Comparison of ENCODE assay signal across 12 cellular contexts in the genomic region with DNA sequence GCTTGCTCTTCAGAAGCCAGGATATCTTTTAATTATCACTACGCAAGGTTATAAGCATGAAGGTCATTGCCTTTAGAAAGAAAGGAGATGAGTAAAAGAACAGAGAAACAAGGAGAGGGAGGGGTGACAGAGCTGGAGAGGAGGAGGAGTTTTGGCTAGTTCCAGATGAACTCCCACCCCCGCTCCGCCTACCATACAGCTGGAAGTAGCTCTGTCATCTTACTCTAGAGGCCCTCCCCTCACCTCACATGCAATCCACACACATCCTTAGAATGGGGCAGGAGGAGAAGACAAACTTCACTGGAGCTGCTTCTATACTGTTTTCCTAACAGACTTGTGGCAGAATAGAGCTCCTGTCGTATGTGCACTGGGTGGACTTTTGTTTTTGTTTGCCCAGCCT.
A peak's percentile ranks its signal among the peaks of the same experiment; 100 is the strongest.
DNase-seq lines count a peak whose midpoint lies in the region; ATAC-seq and TF ChIP-seq lines count a peak whose summit lies in the region.
"Had no signal": no experiment of that assay in that cellular context is flagged by ENCODE, and none has a peak within 500 bp of the region (broad histone marks: within the 10 kb centered on the region; RNA-seq: fewer than 3 reads in every experiment).

No MANE protein-coding gene starts in this region.

- H2AK5ac ChIP-seq in IMR-90 (ENCODE audit: low read depth, low read length): no peak overlapping the region
- no peak overlapping the region for H2AK5ac ChIP-seq in mesendoderm (ENCODE audit: low read length)

- H3K14ac ChIP-seq in IMR-90 (replicated peaks; ENCODE audit: low read depth, low read length): no peak overlapping the region

- ATAC-seq in IMR-90 (ENCODE audit: low read depth) (peak; percentile 88), HG02970 (IDR thresholded peaks at IDR 0.05; ENCODE audit: low FRiP score, unreplicated experiment) (no peak), omental fat pad (ENCODE audit: low FRiP score) (no peak)

- no peaks in the 10 kb centered on the region for H3K27me3 Mint-ChIP-seq in glutamatergic neuron (ENCODE audit: unreplicated experiment)

- 0 out of 2 replicates have a peak, but pooled peaks cover 2% of the 10 kb centered on the region for H3K9me1 ChIP-seq in IMR-90 (ENCODE audit: insufficient read depth, low read length)

- H3K4me2 ChIP-seq in IMR-90 (ENCODE audit: low read depth, low read length): no peak overlapping the region
- no peak overlapping the region for H3K4me2 ChIP-seq in mesendoderm (ENCODE audit: low read length)

- H3K36me3 ChIP-seq in IMR-90 (ENCODE audit: control insufficient read depth, insufficient read depth, low read length) (no peaks in the 10 kb centered on the region), mesendoderm (ENCODE audit: control insufficient read depth, insufficient read depth, low read length) (no peaks in the 10 kb centered on the region)

- no CpG with 5 or more reads among the region's 4 CpGs for WGBS in IMR-90 (ENCODE audit: extremely low coverage in 2 of 2, insufficient read length in 1 of 2), 2 experiments
- WGBS in mesendoderm (ENCODE audit: extremely low coverage, insufficient coverage, low lambda C conversion rate): no CpG with 5 or more reads among the region's 4 CpGs

- no peaks in the 10 kb centered on the region for H3K4me1 Mint-ChIP-seq in glutamatergic neuron (ENCODE audit: low read depth, unreplicated experiment)

- H3K79me1 ChIP-seq in IMR-90 (ENCODE audit: low read depth in 1 of 2, low read length in 2 of 2) (no peaks in the 10 kb centered on the region), mesendoderm (ENCODE audit: low read length) (no peaks in the 10 kb centered on the region)

- H3K27me3 ChIP-seq in IMR-90 (ENCODE audit: control insufficient read depth, insufficient read depth, low read length) (no peaks in the 10 kb centered on the region), mesendoderm (ENCODE audit: insufficient read depth, low read length, poor library complexity) (no peaks in the 10 kb centered on the region)

- H3K4me1 ChIP-seq in IMR-90 (ENCODE audit: control insufficient read depth, insufficient read depth, low read length): no peaks in the 10 kb centered on the region
- no peaks in the 10 kb centered on the region for H3K4me1 ChIP-seq in mesendoderm (ENCODE audit: control insufficient read depth, low read depth, low read length)

- TF ChIP-seq RAD21 in IMR-90 (IDR thresholded peaks at IDR 0.05; ENCODE audit: low read length): no peak

- no TSS peak for BruUV-seq in IMR-90 (replicated peaks; lab: Mats Ljungman, UMichigan)

- H3K4ac ChIP-seq in IMR-90 (ENCODE audit: low read depth, low read length): no peak overlapping the region
- no peak overlapping the region for H3K4ac ChIP-seq in mesendoderm (ENCODE audit: low read depth, low read length)

- H3K23ac ChIP-seq in IMR-90 (ENCODE audit: low read depth, low read length) (no peak overlapping the region), mesendoderm (ENCODE audit: low read length) (no peak overlapping the region)

- H2BK120ac ChIP-seq in IMR-90 (ENCODE audit: low read depth, low read length) (no peak overlapping the region), mesendoderm (ENCODE audit: low read depth, low read length) (no peak overlapping the region)

- H2BK5ac ChIP-seq in IMR-90 (ENCODE audit: low read depth, low read length, poor library complexity, severe bottlenecking) (no peak overlapping the region), mesendoderm (ENCODE audit: low read length) (no peak overlapping the region)

- H3K4me3 ChIP-seq in IMR-90 (ENCODE audit: insufficient read depth, low read depth, low read length) (no peak overlapping the region), epithelial cell of esophagus (ENCODE audit: low read length) (no peak overlapping the region), mesendoderm (ENCODE audit: low read length) (no peak overlapping the region)

- H2BK15ac ChIP-seq in IMR-90 (ENCODE audit: low read depth, low read length): 0 out of 3 replicates have a peak overlapping the region, but pooled peaks have one; percentile 29
- no peak overlapping the region for H2BK15ac ChIP-seq in mesendoderm (replicated peaks; ENCODE audit: low read depth)

- TF ChIP-seq CTCF in IMR-90 (conservative IDR thresholded peaks at IDR 0.05; ENCODE audit: low read depth, low read length): no peak
- no peak for TF ChIP-seq CTCF in epithelial cell of esophagus (IDR thresholded peaks at IDR 0.05; ENCODE audit: insufficient read depth, low read depth, low read length, missing control alignments)
- no peak for TF ChIP-seq CTCF in omental fat pad (IDR thresholded peaks at IDR 0.05)
- TF ChIP-seq CTCF in glutamatergic neuron (IDR thresholded peaks at IDR 0.05; ENCODE audit: partially characterized antibody, unreplicated experiment): no peak

- H4K8ac ChIP-seq in IMR-90 (ENCODE audit: low read depth in 2 of 2, low read length in 2 of 2) (no peak overlapping the region), mesendoderm (ENCODE audit: low read depth, low read length) (no peak overlapping the region)

- in situ Hi-C loops in IMR-90 (cut with MboI; ENCODE audit: low sequenced_read_pairs): no loop called here

- CTCF ChIA-PET in IMR-90 (lab: Yijun Ruan, JAX): interaction anchor here (1.3 to 1.8 kb wide), 2 partner anchors 27 to 34 kb away, joined by 4 read pairs; no protein-coding TSS in a partner anchor

- H4K5ac ChIP-seq in IMR-90 (ENCODE audit: low read depth, low read length) (no peak overlapping the region), mesendoderm (ENCODE audit: low read length) (no peak overlapping the region)

- H3K18ac ChIP-seq in IMR-90 (ENCODE audit: low read depth, low read length): no peak overlapping the region
- H3K18ac ChIP-seq in mesendoderm (ENCODE audit: low read length): no peak overlapping the region

- no peak overlapping the region for H3K27ac ChIP-seq in IMR-90 (ENCODE audit: insufficient read depth, low read length)
- no peak overlapping the region for H3K27ac ChIP-seq in mesendoderm (ENCODE audit: low read depth, low read length)
- H3K27ac ChIP-seq: C4-2B had no signal

- no peak overlapping the region for H2AK9ac ChIP-seq in IMR-90 (replicated peaks; ENCODE audit: low read depth, low read length, poor library complexity)

- no peaks in the 10 kb centered on the region for H4K20me1 ChIP-seq in IMR-90 (ENCODE audit: insufficient read depth, low read length)

- no peaks in the 10 kb centered on the region for H3K79me2 ChIP-seq in mesendoderm (ENCODE audit: control insufficient read depth, insufficient read depth, low read length)

- no peak overlapping the region for H3K56ac ChIP-seq in IMR-90 (ENCODE audit: extremely low read depth, insufficient read depth, low read length)
- H3K56ac ChIP-seq in mesendoderm (ENCODE audit: low read length): no peak overlapping the region

- H3K36me3 Mint-ChIP-seq in glutamatergic neuron (ENCODE audit: unreplicated experiment): peaks cover 12% of the 10 kb centered on the region

- DNase-seq in AG20443 (ENCODE audit: low spot score): peak; percentile 46
- DNase-seq in IMR-90: peak; percentile 83
- DNase-seq in epithelial cell of esophagus (ENCODE audit: low read depth): peak; percentile 18
- peak; percentile 85 for DNase-seq in mesendoderm
- DNase-seq in UCSD-AML1 (lab: John Stamatoyannopoulos, UW; ENCODE audit: unreplicated experiment): no peak
- DNase-seq in omental fat pad (ENCODE audit: low spot score): no peak
- no peak for DNase-seq in glutamatergic neuron
- DNase-seq: effector CD4-positive, alpha-beta T cell; NCI-H1048; NCI-H524 treated with DMSO at 0.1 percent for 48 hours had no signal

- H3K9ac ChIP-seq in IMR-90 (ENCODE audit: low read depth, low read length) (no peak overlapping the region), mesendoderm (ENCODE audit: low read length) (no peak overlapping the region)

- no peaks in the 10 kb centered on the region for H3K9me3 ChIP-seq in IMR-90 (ENCODE audit: control insufficient read depth, insufficient read depth, low read length)

- H3K4me3 Mint-ChIP-seq in glutamatergic neuron (ENCODE audit: unreplicated experiment): no peak overlapping the region

- POLR2A ChIA-PET in IMR-90 (lab: Charles Lee; ENCODE audit: unreplicated experiment): interaction anchor here (0.5 kb wide), 1 partner anchor 32 kb away, joined by 3 read pairs; no protein-coding TSS in a partner anchor

- no peaks in the 10 kb centered on the region for H3K9me3 Mint-ChIP-seq in glutamatergic neuron (ENCODE audit: unreplicated experiment)

- peak overlapping the region; percentile 74 for H2AFZ ChIP-seq in IMR-90 (replicated peaks; ENCODE audit: low read length, poor library complexity)

- no peak overlapping the region for H4K91ac ChIP-seq in IMR-90 (ENCODE audit: insufficient read depth, low read depth, low read length)

- no peak overlapping the region for H3K27ac Mint-ChIP-seq in glutamatergic neuron (ENCODE audit: unreplicated experiment)

- intact Hi-C loops in IMR-90 (cut with micrococcal nuclease): loop anchor here (5.0 to 10.0 kb wide), 2 partner anchors 188 to 275 kb away; a partner anchor contains a TSS

- dilution Hi-C loops in IMR-90 (cut with HindIII; ENCODE audit: low sequenced_read_pairs, unreplicated experiment): no loop called here

- TF ChIP-seq POLR2A in IMR-90 (IDR thresholded peaks at IDR 0.05; ENCODE audit: low read depth, low read length): no peak

- H2BK20ac ChIP-seq in IMR-90 (ENCODE audit: low read depth, low read length): no peak overlapping the region

TF ChIP-seq in IMR-90, 13 proteins besides CTCF, POLR2A, EP300 and RAD21:
- peak; percentile 47; the same call in 1 of the 2 replicates for TF ChIP-seq MAZ (IDR thresholded peaks at IDR 0.05; ENCODE audit: borderline replicate concordance, low read depth, low read length)
- no peak for TF ChIP-seq RFX5 (IDR thresholded peaks at IDR 0.05; ENCODE audit: low read depth, low read length)
- no peak for TF ChIP-seq MAFK (IDR thresholded peaks at IDR 0.05; ENCODE audit: low read depth, low read length)

Comparison
In these comparisons a context has a peak if more than half of its experiments do, and no peak if none do; other contexts are left out.
1. DNase-seq: peak in AG20443 (single experiment), IMR-90 (single experiment), epithelial cell of esophagus (single experiment) and mesendoderm (single experiment); none in UCSD-AML1 (single experiment), omental fat pad (single experiment) and glutamatergic neuron (single experiment).